ENCODE assay signal across 8 cellular contexts in genomic region chr15:52227456-52227855, GRCh38. TPM values are rescaled to one million over a fixed set of nuclear protein-coding genes. Genes with fewer than 3 reads are reported as not detected.
DNase-seq lines count a peak whose midpoint lies in the region; ATAC-seq and TF ChIP-seq lines count a peak whose summit lies in the region.

No MANE protein-coding gene starts in this region.

- TF ChIP-seq POLR2A in testis (IDR thresholded peaks at IDR 0.05), result no peak

- no peak overlapping the region for H3K18ac ChIP-seq in neuronal stem cell (ENCODE audit: low read length)

- no peak overlapping the region for H3K14ac ChIP-seq in neuronal stem cell (ENCODE audit: low read length)

- H3K4me2 ChIP-seq in neuronal stem cell (ENCODE audit: insufficient read depth, low read length, poor library complexity, severe bottlenecking), result no peak overlapping the region

- H3K4me1 ChIP-seq in neuronal stem cell (ENCODE audit: control insufficient read depth in 2 of 2, insufficient read depth in 1 of 2, low read depth in 1 of 2, low read length in 2 of 2) (peaks cover 0 to 4% of the 10 kb centered on the region in 2 donors), testis (no peaks in the 10 kb centered on the region)

- no peak overlapping the region for H2BK12ac ChIP-seq in neuronal stem cell (ENCODE audit: low read length)

- no CpG with 5 or more reads among the region's 5 CpGs for WGBS in neuronal stem cell (ENCODE audit: extremely low coverage in 2 of 2, insufficient read length in 2 of 2, insufficient replicate concordance in 1 of 2), 2 donors
- WGBS in testis, 2 donors, result 54 to 63% methylated on average over 5 of the region's 5 CpGs

- no peak overlapping the region for H2BK15ac ChIP-seq in neuronal stem cell (ENCODE audit: low read length)

- intact Hi-C loops in testis (cut with DNase I; ENCODE audit: low total_unique reads), result no loop called here

- H2AK5ac ChIP-seq in neuronal stem cell (ENCODE audit: low read depth, low read length), result no peak overlapping the region

- H3K27me3 ChIP-seq in neuronal stem cell (ENCODE audit: control insufficient read depth in 3 of 3, insufficient read depth in 3 of 3, low read depth in 1 of 3, low read length in 3 of 3) (no peaks in the 10 kb centered on the region), testis (no peaks in the 10 kb centered on the region)

- H3K36me3 ChIP-seq in neuronal stem cell (replicated peaks in 1 of 2; ENCODE audit: control insufficient read depth in 2 of 2, insufficient read depth in 2 of 2, low read length in 2 of 2), result peaks cover 5 to 26% of the 10 kb centered on the region in 2 donors
- no peaks in the 10 kb centered on the region for H3K36me3 ChIP-seq in testis (ENCODE audit: low read depth, missing control alignments)

- DNase-seq in EL (peak; percentile 79), HuH-7 (ENCODE audit: low spot score) (peak; percentile 62), OCI-M1 (lab: John Stamatoyannopoulos, UW) (peak; percentile 93), activated T-cell treated with anti-CD3 and anti-CD28 coated beads for 48 hours (ENCODE audit: low read depth) (peak; percentile 47), fibroblast of mammary gland (ENCODE audit: low read depth) (peak; percentile 89), neuronal stem cell (ENCODE audit: low spot score) (peak; percentile 64), testis (peak; percentile 85)

- no peak overlapping the region for H2BK120ac ChIP-seq in neuronal stem cell (ENCODE audit: low read depth, low read length)

- no peaks in the 10 kb centered on the region for H3K79me1 ChIP-seq in neuronal stem cell (ENCODE audit: low read depth, low read length)

- TF ChIP-seq CTCF in fibroblast of mammary gland (conservative IDR thresholded peaks at IDR 0.05; ENCODE audit: control insufficient read depth, insufficient read depth, low read depth, low read length) (peak; percentile 90), testis (IDR thresholded peaks at IDR 0.05) (peak; percentile 34 to 79 (median 67))

- no peak overlapping the region for H3K9ac ChIP-seq in neuronal stem cell (ENCODE audit: low read depth, low read length, poor library complexity)

- H4K8ac ChIP-seq in neuronal stem cell (ENCODE audit: low read depth, low read length), result no peak overlapping the region

- ATAC-seq in GM21576 (IDR thresholded peaks at IDR 0.05; ENCODE audit: unreplicated experiment), result peak; percentile 63

- no peak overlapping the region for H4K91ac ChIP-seq in neuronal stem cell (ENCODE audit: low read depth, low read length, poor library complexity)

- no peak overlapping the region for H3K27ac ChIP-seq in neuronal stem cell (replicated peaks; ENCODE audit: low read length)
- no peak overlapping the region for H3K27ac ChIP-seq in testis

- no peaks in the 10 kb centered on the region for H3K9me3 ChIP-seq in neuronal stem cell (replicated peaks in 1 of 2; ENCODE audit: control insufficient read depth in 2 of 2, insufficient read depth in 1 of 2, low read depth in 1 of 2, low read length in 2 of 2)
- H3K9me3 ChIP-seq in testis, result no peaks in the 10 kb centered on the region

- H2AFZ ChIP-seq in neuronal stem cell (ENCODE audit: low read length), result no peak overlapping the region

- H3K4me3 ChIP-seq in fibroblast of mammary gland (ENCODE audit: control insufficient read depth, low read depth, low read length) (no peak overlapping the region), neuronal stem cell (ENCODE audit: low read length in 2 of 2) (no peak overlapping the region), testis (no peak overlapping the region)

- H3K23ac ChIP-seq in neuronal stem cell (ENCODE audit: low read depth, low read length, poor library complexity), result no peak overlapping the region

- H2BK5ac ChIP-seq in neuronal stem cell (ENCODE audit: low read length), result no peak overlapping the region

- no peak overlapping the region for H3K4ac ChIP-seq in neuronal stem cell (ENCODE audit: low read length)

RNA-seq across cellular contexts. Expression of gene GNB5, which starts 36.3 kb away (rescaled TPM):
- 20.4 TPM for polyA plus RNA-seq in neuronal stem cell (2013, experiment 1 of 2)
- polyA plus RNA-seq in neuronal stem cell (2013, experiment 2 of 2), result 20.0 TPM
- 10 to 100 TPM; 65.4 to 82.3 TPM for total RNA-seq in testis
- 37.1 TPM for polyA plus RNA-seq in testis (ENCODE audit: insufficient read depth, low read depth, low replicate concordance)
